Comparison of ENCODE assay signal across 14 cellular contexts in genomic region chr16:24775455-24775854, GRCh38. TPM values are rescaled to one million over a fixed set of nuclear protein-coding genes. Genes with fewer than 3 reads are reported as not detected.
A peak's percentile ranks its signal among the peaks of the same experiment; 100 is the strongest.
DNase-seq lines count a peak whose midpoint lies in the region; ATAC-seq and TF ChIP-seq lines count a peak whose summit lies in the region.
"Had no signal": no experiment of that assay in that cellular context is flagged by ENCODE, and none has a peak within 500 bp of the region (broad histone marks: within the 10 kb centered on the region; RNA-seq: fewer than 3 reads in every experiment).

No MANE protein-coding gene starts in this region.

- H3K9ac ChIP-seq in adipocyte (ENCODE audit: low read length), result no peak overlapping the region
- H3K9ac ChIP-seq: parathyroid adenoma had no signal

- no peak for TF ChIP-seq EP300 in gastroesophageal sphincter (IDR thresholded peaks at IDR 0.05)
- TF ChIP-seq EP300 in sigmoid colon (IDR thresholded peaks at IDR 0.05), result no peak

- no peak for TF ChIP-seq CTCF in gastroesophageal sphincter (IDR thresholded peaks at IDR 0.05)
- no peak for TF ChIP-seq CTCF in sigmoid colon (IDR thresholded peaks at IDR 0.05)

- ATAC-seq in gastroesophageal sphincter, result peak; percentile 42
- no peak for ATAC-seq in GM18502 (IDR thresholded peaks at IDR 0.05; ENCODE audit: poor library complexity, unreplicated experiment)
- ATAC-seq: stimulated activated naive CD8-positive, alpha-beta T cell treated with anti-CD3 and anti-CD28 coated beads, Interleukin-15, Interleukin-2, amounts not matched to agents 100 U/mL and 50 U/mL, for 24 hours had no signal

- H3K4me3 ChIP-seq in adipocyte (ENCODE audit: low read length) (peak overlapping the region; percentile 40), gastroesophageal sphincter (no peak overlapping the region), sigmoid colon (no peak overlapping the region)
- H3K4me3 ChIP-seq: SJCRH30 had no signal

- peaks cover 36% of the 10 kb centered on the region for H3K4me1 ChIP-seq in adipocyte (ENCODE audit: control insufficient read depth, insufficient read depth, low read length)
- H3K4me1 ChIP-seq in gastroesophageal sphincter, result peaks cover 19 to 84% (median 39%) of the 10 kb centered on the region in 3 donors
- peaks cover 0 to 89% (median 77%) of the 10 kb centered on the region in 4 donors for H3K4me1 ChIP-seq in sigmoid colon
- H3K4me1 ChIP-seq: SJCRH30 had no signal

- peak; percentile 31 for DNase-seq in GM03348 (ENCODE audit: low spot score)
- DNase-seq in adipocyte (ENCODE audit: low read depth), result peak; percentile 80
- peak; percentile 82 for DNase-seq in sigmoid colon
- DNase-seq in NCI-H187 (lab: John Stamatoyannopoulos, UW), result no peak
- no peak for DNase-seq in COLO668 (lab: John Stamatoyannopoulos, UW; ENCODE audit: unreplicated experiment)
- no peak for DNase-seq in dermis blood vessel endothelial cell
- DNase-seq: CD4-positive, CD25-positive, alpha-beta regulatory T cell; midbrain; NCI-H146; SJCRH30; stimulated activated naive CD8-positive, alpha-beta T cell treated with anti-CD3 and anti-CD28 coated beads, Interleukin-15, Interleukin-2, amounts not matched to agents 100 U/mL and 50 U/mL, for 24 hours had no signal

- intact Hi-C loops in sigmoid colon (cut with DNase I), result loop anchor here (5.0 kb wide), 1 partner anchor 43 kb away; no protein-coding TSS in a partner anchor

- H3K27me3 ChIP-seq in adipocyte (replicated peaks; ENCODE audit: control insufficient read depth, insufficient read depth, low read length) (no peaks in the 10 kb centered on the region), gastroesophageal sphincter (no peaks in the 10 kb centered on the region), sigmoid colon (no peaks in the 10 kb centered on the region)
- H3K27me3 ChIP-seq: SJCRH30 had no signal

- H3K9me3 ChIP-seq in adipocyte (ENCODE audit: control insufficient read depth, low read length) (no peaks in the 10 kb centered on the region), gastroesophageal sphincter (no peaks in the 10 kb centered on the region), sigmoid colon (no peaks in the 10 kb centered on the region)
- H3K9me3 ChIP-seq: SJCRH30 had no signal

- TF ChIP-seq POLR2A in gastroesophageal sphincter (IDR thresholded peaks at IDR 0.05) (no peak), sigmoid colon (IDR thresholded peaks at IDR 0.05) (no peak)

- peak overlapping the region; percentile 53 to 71 (median 65) for H3K27ac ChIP-seq in gastroesophageal sphincter
- peak overlapping the region; percentile 47 to 80 (median 73) for H3K27ac ChIP-seq in sigmoid colon
- H3K27ac ChIP-seq: parathyroid adenoma, SJCRH30 had no signal

- peaks cover 66% of the 10 kb centered on the region for H3K36me3 ChIP-seq in adipocyte (ENCODE audit: control insufficient read depth, insufficient read depth, low read length, severe bottlenecking)
- H3K36me3 ChIP-seq in gastroesophageal sphincter, result peaks cover 5 to 36% of the 10 kb centered on the region in 2 donors
- peaks cover 0 to 31% (median 20%) of the 10 kb centered on the region in 4 donors for H3K36me3 ChIP-seq in sigmoid colon

RNA-seq across cellular contexts. Expression of gene TNRC6A, which starts 46.0 kb away (rescaled TPM):
- total RNA-seq in gastroesophageal sphincter (10 to 100 TPM; 33.4 to 71.1 (median 58.6) TPM), sigmoid colon (100 to 1,000 TPM in 1 of 4 donors, 10 to 100 TPM in 3; 42.8 to 129 (median 64.9) TPM), dermis blood vessel endothelial cell (31.4 and 47.1 TPM in 2 replicates)
- polyA plus RNA-seq in sigmoid colon, result 10 to 100 TPM in 1 of 3 donors, 1 to 10 TPM in 2; 4.6 to 18.9 (median 5.4) TPM

Comparison
In these comparisons a context has a peak if more than half of its experiments do, and no peak if none do; other contexts are left out.
1. DNase-seq: peak in GM03348 (single experiment), adipocyte (single experiment) and sigmoid colon (single experiment); none in NCI-H187 (0 of 2), COLO668 (single experiment) and dermis blood vessel endothelial cell (single experiment).